ENCODE assay signal across 1 cellular context in genomic region chr4:13856387-13856786, GRCh38.
TF ChIP-seq lines count a peak whose summit lies in the region.

No MANE protein-coding gene starts in this region.

TF ChIP-seq in liver, 16 proteins besides CTCF, POLR2A, EP300 and RAD21 (continued from another document):
- TF ChIP-seq ZBTB33 (IDR thresholded peaks at IDR 0.05) = no peak
- no peak for TF ChIP-seq FOXA1 (IDR thresholded peaks at IDR 0.05)
- no peak for TF ChIP-seq EGR1 (IDR thresholded peaks at IDR 0.05; ENCODE audit: low read depth in 2 of 2)
- TF ChIP-seq REST (IDR thresholded peaks at IDR 0.05) = peak; percentile 42
- TF ChIP-seq HNF4G (IDR thresholded peaks at IDR 0.05) = no peak
- peak; percentile 88 for TF ChIP-seq SP1 (IDR thresholded peaks at IDR 0.05)
- peak in 1 of 2 donors; percentile 43 for TF ChIP-seq JUND (IDR thresholded peaks at IDR 0.05)
- TF ChIP-seq FOXA2 (IDR thresholded peaks at IDR 0.05) = no peak
- TF ChIP-seq YY1 (IDR thresholded peaks at IDR 0.05) = peak; percentile 19
- TF ChIP-seq HNF4A (conservative IDR thresholded peaks at IDR 0.05) = peak; percentile 60 to 70
- TF ChIP-seq, protein P1, sequence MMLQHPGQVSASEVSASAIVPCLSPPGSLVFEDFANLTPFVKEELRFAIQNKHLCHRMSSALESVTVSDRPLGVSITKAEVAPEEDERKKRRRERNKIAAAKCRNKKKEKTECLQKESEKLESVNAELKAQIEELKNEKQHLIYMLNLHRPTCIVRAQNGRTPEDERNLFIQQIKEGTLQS (IDR thresholded peaks at IDR 0.05) = peak; percentile 19
- TF ChIP-seq RXRA (IDR thresholded peaks at IDR 0.05) = peak; percentile 84 to 87
